ENCODE assay signal across 8 cellular contexts in the genomic region with DNA sequence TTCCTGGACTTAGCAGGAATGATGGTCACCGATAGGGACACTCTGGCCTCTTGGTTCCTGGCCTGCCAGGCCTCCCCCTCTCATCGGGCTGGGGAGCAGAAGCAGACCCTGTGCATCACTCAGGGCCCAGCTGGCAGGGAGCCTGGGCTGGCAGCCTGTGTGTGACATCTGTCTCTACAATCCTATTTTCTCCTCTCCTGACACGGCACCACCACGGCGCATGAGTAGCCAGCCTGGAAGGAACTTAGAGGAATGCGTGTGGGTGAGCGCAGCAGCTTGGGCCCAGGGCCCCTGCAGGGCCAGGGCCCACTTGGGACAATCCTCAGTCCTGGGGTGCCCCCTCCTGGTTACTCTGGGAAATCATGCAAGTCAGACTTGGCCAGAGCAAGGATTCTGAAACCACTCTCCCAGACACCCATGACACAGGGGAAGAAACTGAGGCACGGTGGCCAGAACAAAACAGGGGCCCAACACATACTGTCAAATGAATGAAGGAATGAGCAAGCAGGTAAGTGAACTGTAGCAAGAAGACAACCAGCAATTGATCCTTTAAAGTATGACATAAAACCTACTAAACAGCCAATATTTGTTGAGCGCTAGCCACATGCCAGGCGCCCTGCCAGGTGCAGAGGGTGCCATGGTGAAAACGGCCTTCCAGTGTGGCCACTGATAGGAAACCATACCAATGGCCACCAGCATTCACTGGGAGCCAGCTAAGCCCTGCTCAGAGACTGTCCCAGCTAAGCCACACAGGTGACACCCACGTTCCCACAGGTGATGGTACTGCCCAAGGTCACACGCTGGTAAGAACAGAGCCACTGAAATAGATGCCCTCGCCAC.
DNase-seq lines count a peak whose midpoint lies in the region; ATAC-seq and TF ChIP-seq lines count a peak whose summit lies in the region.

No MANE protein-coding gene starts in this region.

- H3K27me3 ChIP-seq in GM06990 (replicated peaks; ENCODE audit: control insufficient read depth, insufficient read depth, low read length) (no peaks in the 10 kb centered on the region; the same call in 1 of the 2 replicates), WERI-Rb-1 (ENCODE audit: insufficient read depth, low read depth, severe bottlenecking) (no peaks in the 10 kb centered on the region)

- DNase-seq in GM06990 (ENCODE audit: extremely low read depth, insufficient read length) (peak; percentile 58), NCI-H1092 (lab: John Stamatoyannopoulos, UW) (peak; percentile 58), WERI-Rb-1 (peak; percentile 91), T47D (ENCODE audit: low read depth in 1 of 2, low spot score in 1 of 2) (peak; percentile 52 to 66), islet precursor cell (peak; percentile 90)
- peak; percentile 82 for DNase-seq in stimulated activated CD4-positive, alpha-beta T cell treated with anti-CD3 and anti-CD28 coated beads, Interleukin-15, amount 100 ng/mL, for 24 hours

- H3K36me3 ChIP-seq in GM06990 (ENCODE audit: control insufficient read depth, insufficient read depth, low read length), result no peaks in the 10 kb centered on the region
- no peaks in the 10 kb centered on the region for H3K36me3 ChIP-seq in WERI-Rb-1

- in situ Hi-C loops in T47D (cut with HindIII; ENCODE audit: low pct_unique_long_range_greater_than_20kb, low sequenced_read_pairs), result no loop called here

- no peak for ATAC-seq in GM18502 (IDR thresholded peaks at IDR 0.05; ENCODE audit: poor library complexity, unreplicated experiment)
- no peak for ATAC-seq in HG02571 (IDR thresholded peaks at IDR 0.05; ENCODE audit: unreplicated experiment)

- TF ChIP-seq CTCF in GM06990 (IDR thresholded peaks at IDR 0.05; ENCODE audit: insufficient read depth, low read length, poor library complexity, severe bottlenecking), result peak; percentile 72
- TF ChIP-seq CTCF in WERI-Rb-1 (IDR thresholded peaks at IDR 0.05; ENCODE audit: low read depth, low read length), result peak; percentile 82

- H3K27ac ChIP-seq in WERI-Rb-1, result no peak overlapping the region; the same call in 1 of the 2 replicates

- no peaks in the 10 kb centered on the region for H3K9me3 ChIP-seq in WERI-Rb-1 (ENCODE audit: severe bottlenecking)

- no peak overlapping the region for H3K4me3 ChIP-seq in GM06990 (replicated peaks; ENCODE audit: low read depth, low read length)
- no peak overlapping the region for H3K4me3 ChIP-seq in WERI-Rb-1 (ENCODE audit: low read depth, low read length)
